Comparison of ENCODE assay signal across 1 cellular context in the genomic region with DNA sequence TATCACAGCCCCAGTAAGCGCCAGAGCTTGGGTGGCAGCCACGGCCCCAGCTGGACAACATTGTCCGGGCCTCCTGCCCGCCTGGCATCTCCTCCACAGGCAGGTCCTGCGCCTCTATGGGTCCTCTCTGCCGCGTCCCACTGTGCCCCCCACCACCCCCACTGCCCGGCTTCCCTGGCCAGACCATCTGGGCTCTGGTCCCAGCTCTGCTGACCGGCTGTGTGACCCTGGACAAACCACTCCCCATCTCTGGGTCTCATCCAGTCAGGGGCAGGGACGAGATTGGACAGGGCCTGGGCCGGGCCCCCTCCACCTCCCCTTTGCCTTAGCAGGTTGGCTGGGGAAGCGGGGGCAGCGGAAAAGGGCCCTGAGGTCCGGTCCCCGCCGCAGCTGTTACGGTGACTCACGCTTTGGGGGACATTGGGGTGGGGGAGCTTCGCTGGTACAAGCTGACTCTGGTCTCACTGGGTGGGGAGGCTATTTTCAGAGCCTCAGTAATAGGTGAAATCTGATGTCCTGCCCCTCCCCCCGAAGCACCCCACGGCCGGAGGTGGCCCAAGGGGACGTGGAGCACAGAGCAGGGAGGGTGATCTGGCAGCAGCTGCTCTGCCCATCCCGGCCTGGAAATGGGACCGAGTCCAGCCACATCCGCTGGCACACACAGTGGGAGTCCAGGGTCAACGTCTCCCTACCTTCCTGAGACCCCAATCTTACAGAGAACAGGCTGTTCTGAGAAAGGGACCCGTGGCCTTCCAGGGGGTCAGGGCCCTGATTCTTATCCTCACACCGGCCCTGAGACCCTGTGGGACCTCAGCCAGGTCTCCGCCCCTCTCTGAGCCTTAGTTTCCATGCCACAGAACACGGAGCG.
TF ChIP-seq lines count a peak whose summit lies in the region.

No MANE protein-coding gene starts in this region.

TF ChIP-seq in HepG2, 621 proteins besides CTCF, POLR2A, EP300 and RAD21 (continued from another document):
- TF ChIP-seq ZNF768 (CRISPR knock-in tag; IDR thresholded peaks at IDR 0.05) (peak; percentile 86), FOXA3 (CRISPR knock-in tag; IDR thresholded peaks at IDR 0.05) (no peak)
